9 cellular contexts compared by ENCODE assay signal in the genomic region with DNA sequence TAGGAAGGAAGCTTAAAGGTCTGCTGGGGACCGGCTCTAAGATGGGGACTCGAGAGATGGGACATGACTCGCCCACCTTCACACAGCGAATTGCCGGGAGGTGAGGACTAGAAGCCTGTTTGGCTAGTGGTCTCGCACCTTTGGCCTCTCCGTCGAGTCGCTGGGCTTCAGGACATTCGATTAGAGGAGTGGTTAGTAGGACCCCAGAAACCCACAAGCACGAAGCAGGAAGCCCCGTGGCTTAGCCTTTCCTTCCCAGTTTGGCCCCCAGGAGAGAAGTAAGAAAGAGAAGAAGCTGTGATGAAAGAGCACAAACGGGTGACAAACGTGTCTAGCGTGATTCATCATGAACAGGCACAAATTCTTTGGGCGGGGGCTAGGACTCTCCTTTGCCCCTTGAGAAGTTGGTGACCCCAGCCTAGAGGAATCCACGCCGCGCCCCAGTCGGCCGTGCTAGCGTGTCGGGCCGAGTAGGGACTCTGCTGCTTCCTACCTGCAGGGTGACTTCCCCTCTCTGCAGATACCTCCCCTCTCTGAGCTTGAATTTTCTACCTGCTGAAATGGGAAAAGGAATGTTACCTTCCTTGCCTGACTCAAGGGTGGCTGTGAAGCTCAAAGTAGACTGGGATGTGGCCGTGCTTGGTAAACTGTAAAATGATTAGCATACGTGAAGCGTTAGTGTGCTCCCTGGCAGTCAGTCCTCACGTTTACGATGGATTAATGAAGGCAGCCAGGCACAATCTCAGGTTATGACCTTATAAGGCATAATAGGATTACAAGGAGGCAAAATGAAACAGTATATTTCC. TPM values are rescaled to one million over a fixed set of nuclear protein-coding genes. Genes with fewer than 3 reads are reported as not detected.
DNase-seq lines count a peak whose midpoint lies in the region; ATAC-seq, FAIRE-seq and TF ChIP-seq lines count a peak whose summit lies in the region.
"Had no signal": no experiment of that assay in that cellular context is flagged by ENCODE, and none has a peak within 500 bp of the region (broad histone marks: within the 10 kb centered on the region; RNA-seq: fewer than 3 reads in every experiment).

No MANE protein-coding gene starts in this region.

- peak overlapping the region; percentile 79 for H3K4me3 Mint-ChIP-seq in MCF 10A (ENCODE audit: unreplicated experiment)

- H3K4me2 ChIP-seq in BLaER1 (peak overlapping the region; percentile 97), keratinocyte (ENCODE audit: control insufficient read depth, extremely low read depth, insufficient read depth, low read depth, low read length) (peak overlapping the region; percentile 96)

- H3K4me3 ChIP-seq in BLaER1 (peak overlapping the region; percentile 70), HEK293 (ENCODE audit: low read depth, low read length) (peak overlapping the region; percentile 48), keratinocyte (ENCODE audit: control insufficient read depth in 2 of 3, extremely low read depth in 1 of 3, insufficient read depth in 2 of 3, low read depth in 1 of 3, low read length in 3 of 3) (peak overlapping the region; percentile 89 to 97 (median 97))

- peaks cover 43% of the 10 kb centered on the region for H3K36me3 Mint-ChIP-seq in MCF 10A (ENCODE audit: insufficient read depth, unreplicated experiment)

- H3K27ac ChIP-seq in BLaER1 (no peak overlapping the region), HEK293 (ENCODE audit: extremely low read depth, low read depth, low read length) (peak overlapping the region; percentile 86), keratinocyte (ENCODE audit: control insufficient read depth, insufficient read depth, low read length) (peak overlapping the region; percentile 90)

- H2AFZ ChIP-seq in keratinocyte (ENCODE audit: control insufficient read depth, low read length) = peak overlapping the region; percentile 86

- H3K79me2 ChIP-seq in keratinocyte (ENCODE audit: control insufficient read depth, insufficient read depth, low read length) = peaks cover 26% of the 10 kb centered on the region

- H3K9me3 Mint-ChIP-seq in MCF 10A (ENCODE audit: unreplicated experiment) = no peaks in the 10 kb centered on the region

- CTCF ChIA-PET in HEK293 (lab: Yijun Ruan, JAX) (interaction anchor here (0.6 to 6.8 kb wide), 19 partner anchors 17 to 991 kb away, joined by 3 to 68 read pairs (median 3); no protein-coding TSS in a partner anchor), MCF 10A (lab: Yijun Ruan, JAX) (interaction anchor here (0.6 to 5.9 kb wide), 29 partner anchors 11 to 727 kb away, joined by 3 to 56 read pairs (median 4); no protein-coding TSS in a partner anchor)

- DNase-seq in RCC 7860 (ENCODE audit: low spot score) = peak; percentile 84
- DNase-seq in MCF 10A (ENCODE audit: unreplicated experiment) = peak; percentile 73
- no peak for DNase-seq in keratinocyte (ENCODE audit: low read depth, low spot score)
- peak; percentile 45 for DNase-seq in stimulated activated CD8-positive, alpha-beta memory T cell treated with anti-CD3 and anti-CD28 coated beads, Interleukin-4, amount 100 ng/mL, for 48 hours

- no peak for FAIRE-seq in RCC 7860 (lab: Jason Lieb, UNC)
- peak; percentile 39 for FAIRE-seq in keratinocyte (lab: Jason Lieb, UNC)

- TF ChIP-seq CTCF in HEK293 (tag by site-specific recombination; IDR thresholded peaks at IDR 0.05) = no peak
- TF ChIP-seq CTCF in MCF 10A (IDR thresholded peaks at IDR 0.05; ENCODE audit: unreplicated experiment) = no peak
- no peak for TF ChIP-seq CTCF in keratinocyte (optimal IDR thresholded peaks at IDR 0.05 in 1 of 3, IDR thresholded peaks at IDR 0.05 in 1 of 3, conservative IDR thresholded peaks at IDR 0.05 in 1 of 3; ENCODE audit: extremely low read depth in 1 of 3, insufficient read depth in 2 of 3, low read length in 3 of 3)

- no peaks in the 10 kb centered on the region for H3K9me3 ChIP-seq in BLaER1
- H3K9me3 ChIP-seq in HEK293 (ENCODE audit: control insufficient read depth, insufficient read depth, low read depth, low read length) = no peaks in the 10 kb centered on the region
- no peaks in the 10 kb centered on the region for H3K9me3 ChIP-seq in keratinocyte (ENCODE audit: control insufficient read depth, low read depth, low read length)

- H3K36me3 ChIP-seq in BLaER1 (no peaks in the 10 kb centered on the region), HEK293 (ENCODE audit: control insufficient read depth in 2 of 2, insufficient read depth in 1 of 2, low read length in 2 of 2) (peaks cover 0 to 16% of the 10 kb centered on the region in 2 experiments; a peak in 1 of 3 replicates), keratinocyte (ENCODE audit: control insufficient read depth in 2 of 2, extremely low read depth in 1 of 2, insufficient read depth in 2 of 2, low read length in 2 of 2) (peaks cover 3 to 5% of the 10 kb centered on the region in 2 experiments)

- H3K9ac ChIP-seq in BLaER1 = no peak overlapping the region
- H3K9ac ChIP-seq in keratinocyte (ENCODE audit: control insufficient read depth, extremely low read depth, insufficient read depth, low read length) = peak overlapping the region; percentile 89

- POLR2A ChIA-PET in HEK293 (lab: Yijun Ruan, JAX) (interaction anchor here (0.7 to 3.7 kb wide), 33 partner anchors 8 to 843 kb away, joined by 3 to 41 read pairs (median 9); partner anchors contain the start of genes CTR9, EIF4G2, RNF141 and WEE1), MCF 10A (lab: Yijun Ruan, JAX) (interaction anchor here (0.5 to 10.8 kb wide), 53 partner anchors 8 to 1776 kb away, joined by 3 to 217 read pairs (median 8); partner anchors contain the start of genes AMPD3, CTR9, IPO7 and RNF141)

- intact Hi-C loops in MCF 10A (cut with micrococcal nuclease) = loop anchor here (2.0 to 5.0 kb wide), 2 partner anchors 123 to 181 kb away; no protein-coding TSS in a partner anchor

- peaks cover 31% of the 10 kb centered on the region for H3K4me1 Mint-ChIP-seq in MCF 10A (ENCODE audit: insufficient read depth, unreplicated experiment)

- no peaks in the 10 kb centered on the region for H3K27me3 Mint-ChIP-seq in MCF 10A (ENCODE audit: insufficient read depth, unreplicated experiment)

- H3K27ac Mint-ChIP-seq in MCF 10A (ENCODE audit: low read depth, unreplicated experiment) = peak overlapping the region; percentile 90

- peaks cover 100% of the 10 kb centered on the region for H3K27me3 ChIP-seq in BLaER1
- no peaks in the 10 kb centered on the region for H3K27me3 ChIP-seq in keratinocyte (ENCODE audit: control insufficient read depth, extremely low read depth, insufficient read depth, low read length)

- no peaks in the 10 kb centered on the region for H3K9me1 ChIP-seq in keratinocyte (ENCODE audit: control insufficient read depth, extremely low read depth, insufficient read depth, low read length)

- BruUV-seq in MCF 10A (replicated peaks; lab: Mats Ljungman, UMichigan) = TSS peak; percentile 72

- H3K4me1 ChIP-seq in BLaER1 = peaks cover 66% of the 10 kb centered on the region
- H3K4me1 ChIP-seq in HEK293 (ENCODE audit: control insufficient read depth, insufficient read depth, low read length) = no peaks in the 10 kb centered on the region
- H3K4me1 ChIP-seq in keratinocyte (ENCODE audit: control insufficient read depth, extremely low read depth, insufficient read depth, low read length) = peaks cover 23% of the 10 kb centered on the region

- H4K20me1 ChIP-seq in BLaER1 (peaks cover 78% of the 10 kb centered on the region), keratinocyte (ENCODE audit: control insufficient read depth, extremely low read depth, insufficient read depth, low read length) (no peaks in the 10 kb centered on the region)

- ATAC-seq in GM19324 (IDR thresholded peaks at IDR 0.05; ENCODE audit: low FRiP score, unreplicated experiment) (no peak), GM18873 (IDR thresholded peaks at IDR 0.05; ENCODE audit: low FRiP score, unreplicated experiment) (no peak)

- dilution Hi-C loops in keratinocyte (cut with MboI; ENCODE audit: extremely low pct_ligation_motif_present, low sequenced_read_pairs) = no loop called here

TF ChIP-seq in HEK293, 187 proteins besides CTCF, POLR2A, EP300 and RAD21 (continues in another document):
- TF ChIP-seq GLIS1 (tag by site-specific recombination; IDR thresholded peaks at IDR 0.05) (peak; percentile 58), KLF8 (tag by site-specific recombination; IDR thresholded peaks at IDR 0.05) (0 out of 2 replicates have a peak, but pooled peaks have one; percentile 16)
- TF ChIP-seq, protein P1, sequence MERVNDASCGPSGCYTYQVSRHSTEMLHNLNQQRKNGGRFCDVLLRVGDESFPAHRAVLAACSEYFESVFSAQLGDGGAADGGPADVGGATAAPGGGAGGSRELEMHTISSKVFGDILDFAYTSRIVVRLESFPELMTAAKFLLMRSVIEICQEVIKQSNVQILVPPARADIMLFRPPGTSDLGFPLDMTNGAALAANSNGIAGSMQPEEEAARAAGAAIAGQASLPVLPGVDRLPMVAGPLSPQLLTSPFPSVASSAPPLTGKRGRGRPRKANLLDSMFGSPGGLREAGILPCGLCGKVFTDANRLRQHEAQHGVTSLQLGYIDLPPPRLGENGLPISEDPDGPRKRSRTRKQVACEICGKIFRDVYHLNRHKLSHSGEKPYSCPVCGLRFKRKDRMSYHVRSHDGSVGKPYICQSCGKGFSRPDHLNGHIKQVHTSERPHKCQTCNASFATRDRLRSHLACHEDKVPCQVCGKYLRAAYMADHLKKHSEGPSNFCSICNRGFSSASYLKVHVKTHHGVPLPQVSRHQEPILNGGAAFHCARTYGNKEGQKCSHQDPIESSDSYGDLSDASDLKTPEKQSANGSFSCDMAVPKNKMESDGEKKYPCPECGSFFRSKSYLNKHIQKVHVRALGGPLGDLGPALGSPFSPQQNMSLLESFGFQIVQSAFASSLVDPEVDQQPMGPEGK (tag by site-specific recombination; IDR thresholded peaks at IDR 0.05) = peak; percentile 51

RNA-seq across cellular contexts. Expression of gene ADM, which starts 1.1 kb away (rescaled TPM):
- total RNA-seq in MCF 10A (2022) = 8.7 and 10.6 TPM in 2 replicates
- 52.6 to 115 TPM (median 57.9 TPM) in 3 replicates for polyA plus RNA-seq in keratinocyte
- polyA plus RNA-seq in keratinocyte (2011; ENCODE audit: low read depth) = 60.1 TPM
- polyA plus RNA-seq in keratinocyte (2011; cell fraction: cytosol; rRNA removed) = 14.1 and 22.5 TPM in 2 replicates
- polyA plus RNA-seq in keratinocyte (2011; cell fraction: nucleus; rRNA removed) = 155 and 157 TPM in 2 replicates
- 48.0 and 252 TPM in 2 replicates for polyA plus RNA-seq in keratinocyte (2012; ENCODE audit: low replicate concordance)
- polyA minus RNA-seq in keratinocyte = 47.4 to 113 TPM (median 49.9 TPM) in 3 replicates
- 21.1 TPM for polyA minus RNA-seq in keratinocyte (2011; cell fraction: cytosol; rRNA and poly(A)+ RNA removed)
- 110 and 123 TPM in 2 replicates for polyA minus RNA-seq in keratinocyte (2011; cell fraction: nucleus; rRNA and poly(A)+ RNA removed)
- total RNA-seq: HT1080 had no signal

RNA-seq across cellular contexts. Expression of gene SBF2, which starts 9.7 kb away (rescaled TPM):
- 28.3 and 28.7 TPM in 2 replicates for total RNA-seq in MCF 10A (2022)
- 24.2 to 25.0 TPM (median 24.5 TPM) in 3 replicates for polyA plus RNA-seq in keratinocyte
- polyA plus RNA-seq in keratinocyte (2011; ENCODE audit: low read depth) = 14.0 TPM
- polyA plus RNA-seq in keratinocyte (2011; cell fraction: cytosol; rRNA removed) = 14.8 and 26.0 TPM in 2 replicates
- 29.4 and 32.0 TPM in 2 replicates for polyA plus RNA-seq in keratinocyte (2011; cell fraction: nucleus; rRNA removed)
- polyA plus RNA-seq in keratinocyte (2012; ENCODE audit: low replicate concordance) = 10.7 and 12.4 TPM in 2 replicates
- 34.8 to 59.7 TPM (median 51.4 TPM) in 3 replicates for polyA minus RNA-seq in keratinocyte
- polyA minus RNA-seq in keratinocyte (2011; cell fraction: cytosol; rRNA and poly(A)+ RNA removed) = 27.0 TPM
- 34.6 and 64.8 TPM in 2 replicates for polyA minus RNA-seq in keratinocyte (2011; cell fraction: nucleus; rRNA and poly(A)+ RNA removed)
